Comparison of ENCODE assay signal across 1 cellular context in the genomic region with DNA sequence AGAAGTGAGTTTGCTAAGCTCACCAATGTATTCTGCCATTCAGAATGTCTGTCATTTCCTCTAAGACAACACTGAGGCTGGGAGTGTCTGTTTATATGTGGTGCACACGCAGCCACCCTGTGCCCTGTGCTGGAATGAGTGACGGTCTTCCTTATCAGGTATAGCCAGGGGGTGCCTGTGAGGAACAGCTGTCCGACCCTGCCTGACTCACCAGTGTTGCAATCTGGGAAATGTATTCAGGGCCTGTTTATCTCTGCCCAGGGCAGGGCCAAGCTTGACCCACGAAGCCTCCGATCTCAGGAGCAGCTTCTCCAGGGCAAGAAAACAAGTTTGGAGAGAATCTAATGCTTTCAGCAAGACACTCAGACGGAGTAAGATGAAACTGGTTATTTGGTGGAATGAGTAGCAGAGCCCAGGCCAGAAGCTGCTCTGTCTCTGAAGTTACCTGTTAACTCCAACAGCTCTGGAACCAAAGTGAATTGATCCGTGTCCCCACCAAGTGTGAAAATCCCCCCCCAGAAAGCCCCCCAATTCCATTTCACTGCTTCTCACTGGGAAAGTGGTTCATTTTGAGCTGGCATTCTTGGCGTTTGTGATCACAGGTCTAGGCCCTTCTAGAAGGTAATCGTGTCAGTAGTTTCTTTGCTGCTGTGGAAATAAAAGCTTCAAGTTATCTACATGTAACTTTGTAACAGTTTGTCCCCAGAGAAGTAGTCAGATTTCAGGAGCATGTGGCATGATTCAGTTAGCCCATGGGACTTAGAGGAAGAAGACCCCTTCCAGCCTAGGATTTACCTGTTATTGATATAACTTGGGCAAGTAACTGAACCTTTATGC.
A peak's percentile ranks its signal among the peaks of the same experiment; 100 is the strongest.
TF ChIP-seq lines count a peak whose summit lies in the region.

No MANE protein-coding gene starts in this region.

TF ChIP-seq in K562, 482 proteins besides CTCF, POLR2A, EP300 and RAD21 (continued from another document and continues in another):
- TF ChIP-seq, protein P1, sequence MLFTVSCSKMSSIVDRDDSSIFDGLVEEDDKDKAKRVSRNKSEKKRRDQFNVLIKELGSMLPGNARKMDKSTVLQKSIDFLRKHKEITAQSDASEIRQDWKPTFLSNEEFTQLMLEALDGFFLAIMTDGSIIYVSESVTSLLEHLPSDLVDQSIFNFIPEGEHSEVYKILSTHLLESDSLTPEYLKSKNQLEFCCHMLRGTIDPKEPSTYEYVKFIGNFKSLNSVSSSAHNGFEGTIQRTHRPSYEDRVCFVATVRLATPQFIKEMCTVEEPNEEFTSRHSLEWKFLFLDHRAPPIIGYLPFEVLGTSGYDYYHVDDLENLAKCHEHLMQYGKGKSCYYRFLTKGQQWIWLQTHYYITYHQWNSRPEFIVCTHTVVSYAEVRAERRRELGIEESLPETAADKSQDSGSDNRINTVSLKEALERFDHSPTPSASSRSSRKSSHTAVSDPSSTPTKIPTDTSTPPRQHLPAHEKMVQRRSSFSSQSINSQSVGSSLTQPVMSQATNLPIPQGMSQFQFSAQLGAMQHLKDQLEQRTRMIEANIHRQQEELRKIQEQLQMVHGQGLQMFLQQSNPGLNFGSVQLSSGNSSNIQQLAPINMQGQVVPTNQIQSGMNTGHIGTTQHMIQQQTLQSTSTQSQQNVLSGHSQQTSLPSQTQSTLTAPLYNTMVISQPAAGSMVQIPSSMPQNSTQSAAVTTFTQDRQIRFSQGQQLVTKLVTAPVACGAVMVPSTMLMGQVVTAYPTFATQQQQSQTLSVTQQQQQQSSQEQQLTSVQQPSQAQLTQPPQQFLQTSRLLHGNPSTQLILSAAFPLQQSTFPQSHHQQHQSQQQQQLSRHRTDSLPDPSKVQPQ (CRISPR knock-in tag; IDR thresholded peaks at IDR 0.05; ENCODE audit: borderline replicate concordance), result peak; percentile 65; the same call in 1 of the 2 replicates
- TF ChIP-seq MEF2A (IDR thresholded peaks at IDR 0.05; ENCODE audit: control insufficient read depth, low read depth, low read length) (peak; percentile 87), FOSL1 (tag; conservative IDR thresholded peaks at IDR 0.05) (peak; percentile 100), HMG20A (CRISPR knock-in tag; conservative IDR thresholded peaks at IDR 0.05) (no peak), ZKSCAN8 (CRISPR knock-in tag; IDR thresholded peaks at IDR 0.05) (peak; percentile 96), POLR3A (IDR thresholded peaks at IDR 0.05; ENCODE audit: borderline replicate concordance, extremely low read depth, insufficient read depth, insufficient read length) (no peak), MEF2D (tag; conservative IDR thresholded peaks at IDR 0.05; ENCODE audit: low read depth) (peak; percentile 87), TFAM (CRISPR knock-in tag; conservative IDR thresholded peaks at IDR 0.05) (no peak), MCM5 (IDR thresholded peaks at IDR 0.05; ENCODE audit: low read depth) (no peak), GABPA (tag; conservative IDR thresholded peaks at IDR 0.05; ENCODE audit: low read depth) (peak; percentile 56; the same call in 1 of the 2 replicates), SMARCA5 (IDR thresholded peaks at IDR 0.05) (peak; percentile 98), RBM25 (IDR thresholded peaks at IDR 0.05; ENCODE audit: low read depth, low read length, severe bottlenecking) (peak; percentile 63), ZFPM2 (CRISPR knock-in tag; IDR thresholded peaks at IDR 0.05) (no peak), ZNF431 (CRISPR knock-in tag; IDR thresholded peaks at IDR 0.05) (no peak), ZNF766 (CRISPR knock-in tag; conservative IDR thresholded peaks at IDR 0.05) (peak; percentile 98), PML (IDR thresholded peaks at IDR 0.05; ENCODE audit: low read length) (peak; percentile 100), JUNB (CRISPR knock-in tag; conservative IDR thresholded peaks at IDR 0.05) (peak; percentile 67), HDAC6 (IDR thresholded peaks at IDR 0.05; ENCODE audit: low read depth, low read length) (no peak), TGIF2 (CRISPR knock-in tag; IDR thresholded peaks at IDR 0.05) (no peak), ZNF507 (tag; conservative IDR thresholded peaks at IDR 0.05) (no peak), MAFK (IDR thresholded peaks at IDR 0.05; ENCODE audit: low read length) (peak; percentile 71), GTF2B (IDR thresholded peaks at IDR 0.05; ENCODE audit: extremely low read depth, insufficient read length) (no peak), RBBP5 (IDR thresholded peaks at IDR 0.05; ENCODE audit: borderline replicate concordance, insufficient read depth, low read length, poor library complexity, severe bottlenecking) (peak; percentile 66), YY1 (IDR thresholded peaks at IDR 0.05; ENCODE audit: borderline replicate concordance in 1 of 3, control insufficient read depth in 1 of 3, extremely low read depth in 1 of 3, insufficient read depth in 3 of 3, insufficient read length in 1 of 3, insufficient replicate concordance in 2 of 3, low read depth in 1 of 3, low read length in 2 of 3) (peak in 2 of 3 experiments; percentile 61 to 71), FOS (IDR thresholded peaks at IDR 0.05; ENCODE audit: extremely low read depth, insufficient read length) (peak; percentile 83), BMI1 (IDR thresholded peaks at IDR 0.05; ENCODE audit: low read length) (no peak), ARID1B (IDR thresholded peaks at IDR 0.05) (peak; percentile 100), RB1 (IDR thresholded peaks at IDR 0.05; ENCODE audit: low read depth) (peak; percentile 78; the same call in 1 of the 2 replicates), ZBTB7A (IDR thresholded peaks at IDR 0.05; ENCODE audit: borderline replicate concordance, control insufficient read depth, low read depth, low read length) (peak; percentile 91), BDP1 (IDR thresholded peaks at IDR 0.05; ENCODE audit: insufficient read depth, insufficient read length) (no peak), DPF2 (IDR thresholded peaks at IDR 0.05) (peak; percentile 100), TAF1 (IDR thresholded peaks at IDR 0.05; ENCODE audit: control insufficient read depth, extremely low read depth, insufficient read depth, low read length, severe bottlenecking) (peak; percentile 85), TAF9B (IDR thresholded peaks at IDR 0.05; ENCODE audit: partially characterized antibody) (peak; percentile 99), RFX7 (CRISPR knock-in tag; IDR thresholded peaks at IDR 0.05) (no peak), KLF6 (CRISPR knock-in tag; IDR thresholded peaks at IDR 0.05; ENCODE audit: borderline replicate concordance) (peak; percentile 62; the same call in 1 of the 2 replicates), E2F6 (IDR thresholded peaks at IDR 0.05; ENCODE audit: borderline replicate concordance in 1 of 2, extremely low read depth in 1 of 2, insufficient read depth in 1 of 2, insufficient read length in 1 of 2, low read depth in 1 of 2, low read length in 1 of 2, poor library complexity in 1 of 2, severe bottlenecking in 1 of 2) (no peak), SMARCA4 (IDR thresholded peaks at IDR 0.05) (peak; percentile 100), MAFG (tag; conservative IDR thresholded peaks at IDR 0.05) (peak; percentile 78), KDM5B (IDR thresholded peaks at IDR 0.05; ENCODE audit: insufficient replicate concordance, low read depth, low read length) (no peak), POLR2B (IDR thresholded peaks at IDR 0.05; ENCODE audit: low read depth, partially characterized antibody) (no peak), CBX2 (IDR thresholded peaks at IDR 0.05; ENCODE audit: insufficient read depth, low read length, poor library complexity, severe bottlenecking) (no peak), CEBPG (CRISPR knock-in tag; IDR thresholded peaks at IDR 0.05) (peak; percentile 99), CEBPG (tag; conservative IDR thresholded peaks at IDR 0.05 in 1 of 2, IDR thresholded peaks at IDR 0.05 in 1 of 2) (peak; percentile 94 to 96), HDAC8 (tag; IDR thresholded peaks at IDR 0.05) (0 out of 2 replicates have a peak, but pooled peaks have one; percentile 71)
- TF ChIP-seq, protein P2, sequence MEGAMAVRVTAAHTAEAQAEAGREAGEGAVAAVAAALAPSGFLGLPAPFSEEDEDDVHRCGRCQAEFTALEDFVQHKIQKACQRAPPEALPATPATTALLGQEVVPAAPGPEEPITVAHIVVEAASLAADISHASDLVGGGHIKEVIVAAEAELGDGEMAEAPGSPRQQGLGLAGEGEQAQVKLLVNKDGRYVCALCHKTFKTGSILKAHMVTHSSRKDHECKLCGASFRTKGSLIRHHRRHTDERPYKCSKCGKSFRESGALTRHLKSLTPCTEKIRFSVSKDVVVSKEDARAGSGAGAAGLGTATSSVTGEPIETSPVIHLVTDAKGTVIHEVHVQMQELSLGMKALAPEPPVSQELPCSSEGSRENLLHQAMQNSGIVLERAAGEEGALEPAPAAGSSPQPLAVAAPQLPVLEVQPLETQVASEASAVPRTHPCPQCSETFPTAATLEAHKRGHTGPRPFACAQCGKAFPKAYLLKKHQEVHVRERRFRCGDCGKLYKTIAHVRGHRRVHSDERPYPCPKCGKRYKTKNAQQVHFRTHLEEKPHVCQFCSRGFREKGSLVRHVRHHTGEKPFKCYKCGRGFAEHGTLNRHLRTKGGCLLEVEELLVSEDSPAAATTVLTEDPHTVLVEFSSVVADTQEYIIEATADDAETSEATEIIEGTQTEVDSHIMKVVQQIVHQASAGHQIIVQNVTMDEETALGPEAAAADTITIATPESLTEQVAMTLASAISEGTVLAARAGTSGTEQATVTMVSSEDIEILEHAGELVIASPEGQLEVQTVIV (CRISPR knock-in tag; IDR thresholded peaks at IDR 0.05; ENCODE audit: borderline replicate concordance), result no peak
- TF ChIP-seq, protein P3, sequence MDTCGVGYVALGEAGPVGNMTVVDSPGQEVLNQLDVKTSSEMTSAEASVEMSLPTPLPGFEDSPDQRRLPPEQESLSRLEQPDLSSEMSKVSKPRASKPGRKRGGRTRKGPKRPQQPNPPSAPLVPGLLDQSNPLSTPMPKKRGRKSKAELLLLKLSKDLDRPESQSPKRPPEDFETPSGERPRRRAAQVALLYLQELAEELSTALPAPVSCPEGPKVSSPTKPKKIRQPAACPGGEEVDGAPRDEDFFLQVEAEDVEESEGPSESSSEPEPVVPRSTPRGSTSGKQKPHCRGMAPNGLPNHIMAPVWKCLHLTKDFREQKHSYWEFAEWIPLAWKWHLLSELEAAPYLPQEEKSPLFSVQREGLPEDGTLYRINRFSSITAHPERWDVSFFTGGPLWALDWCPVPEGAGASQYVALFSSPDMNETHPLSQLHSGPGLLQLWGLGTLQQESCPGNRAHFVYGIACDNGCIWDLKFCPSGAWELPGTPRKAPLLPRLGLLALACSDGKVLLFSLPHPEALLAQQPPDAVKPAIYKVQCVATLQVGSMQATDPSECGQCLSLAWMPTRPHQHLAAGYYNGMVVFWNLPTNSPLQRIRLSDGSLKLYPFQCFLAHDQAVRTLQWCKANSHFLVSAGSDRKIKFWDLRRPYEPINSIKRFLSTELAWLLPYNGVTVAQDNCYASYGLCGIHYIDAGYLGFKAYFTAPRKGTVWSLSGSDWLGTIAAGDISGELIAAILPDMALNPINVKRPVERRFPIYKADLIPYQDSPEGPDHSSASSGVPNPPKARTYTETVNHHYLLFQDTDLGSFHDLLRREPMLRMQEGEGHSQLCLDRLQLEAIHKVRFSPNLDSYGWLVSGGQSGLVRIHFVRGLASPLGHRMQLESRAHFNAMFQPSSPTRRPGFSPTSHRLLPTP (IDR thresholded peaks at IDR 0.05; ENCODE audit: borderline replicate concordance, extremely low read depth, insufficient read length), result no peak
- TF ChIP-seq, protein P4, sequence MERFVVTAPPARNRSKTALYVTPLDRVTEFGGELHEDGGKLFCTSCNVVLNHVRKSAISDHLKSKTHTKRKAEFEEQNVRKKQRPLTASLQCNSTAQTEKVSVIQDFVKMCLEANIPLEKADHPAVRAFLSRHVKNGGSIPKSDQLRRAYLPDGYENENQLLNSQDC (CRISPR knock-in tag; IDR thresholded peaks at IDR 0.05), result no peak
- TF ChIP-seq, protein P5, sequence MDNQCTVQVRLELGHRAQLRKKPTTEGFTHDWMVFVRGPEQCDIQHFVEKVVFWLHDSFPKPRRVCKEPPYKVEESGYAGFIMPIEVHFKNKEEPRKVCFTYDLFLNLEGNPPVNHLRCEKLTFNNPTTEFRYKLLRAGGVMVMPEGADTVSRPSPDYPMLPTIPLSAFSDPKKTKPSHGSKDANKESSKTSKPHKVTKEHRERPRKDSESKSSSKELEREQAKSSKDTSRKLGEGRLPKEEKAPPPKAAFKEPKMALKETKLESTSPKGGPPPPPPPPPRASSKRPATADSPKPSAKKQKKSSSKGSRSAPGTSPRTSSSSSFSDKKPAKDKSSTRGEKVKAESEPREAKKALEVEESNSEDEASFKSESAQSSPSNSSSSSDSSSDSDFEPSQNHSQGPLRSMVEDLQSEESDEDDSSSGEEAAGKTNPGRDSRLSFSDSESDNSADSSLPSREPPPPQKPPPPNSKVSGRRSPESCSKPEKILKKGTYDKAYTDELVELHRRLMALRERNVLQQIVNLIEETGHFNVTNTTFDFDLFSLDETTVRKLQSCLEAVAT (IDR thresholded peaks at IDR 0.05), result peak; percentile 47 to 81; a peak in 3 of 4 replicates
- TF ChIP-seq, protein P6, sequence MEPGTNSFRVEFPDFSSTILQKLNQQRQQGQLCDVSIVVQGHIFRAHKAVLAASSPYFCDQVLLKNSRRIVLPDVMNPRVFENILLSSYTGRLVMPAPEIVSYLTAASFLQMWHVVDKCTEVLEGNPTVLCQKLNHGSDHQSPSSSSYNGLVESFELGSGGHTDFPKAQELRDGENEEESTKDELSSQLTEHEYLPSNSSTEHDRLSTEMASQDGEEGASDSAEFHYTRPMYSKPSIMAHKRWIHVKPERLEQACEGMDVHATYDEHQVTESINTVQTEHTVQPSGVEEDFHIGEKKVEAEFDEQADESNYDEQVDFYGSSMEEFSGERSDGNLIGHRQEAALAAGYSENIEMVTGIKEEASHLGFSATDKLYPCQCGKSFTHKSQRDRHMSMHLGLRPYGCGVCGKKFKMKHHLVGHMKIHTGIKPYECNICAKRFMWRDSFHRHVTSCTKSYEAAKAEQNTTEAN (CRISPR knock-in tag; IDR thresholded peaks at IDR 0.05), result peak; percentile 88
